9 cellular contexts compared by ENCODE assay signal in genomic region chr16:48526058-48526957, GRCh38.
DNase-seq lines count a peak whose midpoint lies in the region; FAIRE-seq and TF ChIP-seq lines count a peak whose summit lies in the region.
"Had no signal": no experiment of that assay in that cellular context is flagged by ENCODE, and none has a peak within 500 bp of the region (broad histone marks: within the 10 kb centered on the region; RNA-seq: fewer than 3 reads in every experiment).

No MANE protein-coding gene starts in this region.

- H3K27me3 ChIP-seq in GM06990 (replicated peaks; ENCODE audit: control insufficient read depth, insufficient read depth, low read length) (no peaks in the 10 kb centered on the region), colonic mucosa (no peaks in the 10 kb centered on the region)

- H3K36me3 ChIP-seq in GM06990 (ENCODE audit: control insufficient read depth, insufficient read depth, low read length) (no peaks in the 10 kb centered on the region), colonic mucosa (no peaks in the 10 kb centered on the region)
- H3K36me3 ChIP-seq: thoracic aorta had no signal

- H3K9me3 ChIP-seq in colonic mucosa: no peaks in the 10 kb centered on the region
- H3K9me3 ChIP-seq: thoracic aorta had no signal

- H3K27ac ChIP-seq in colonic mucosa: no peak overlapping the region
- H3K27ac ChIP-seq: thoracic aorta had no signal

- no peak overlapping the region for H3K4me3 ChIP-seq in GM06990 (replicated peaks; ENCODE audit: low read depth, low read length)
- no peak overlapping the region for H3K4me3 ChIP-seq in colonic mucosa
- H3K4me3 ChIP-seq: thoracic aorta had no signal

- TF ChIP-seq CTCF in GM06990 (IDR thresholded peaks at IDR 0.05; ENCODE audit: insufficient read depth, low read length, poor library complexity, severe bottlenecking) (peak; percentile 63), colonic mucosa (IDR thresholded peaks at IDR 0.05) (peak; percentile 37)

- H3K9ac ChIP-seq in colonic mucosa (ENCODE audit: low read depth in 2 of 2, low read length in 2 of 2): peak overlapping the region in 1 of 2 donors; percentile 34

- intact Hi-C loops in colonic mucosa (cut with DNase I): loop anchor here (5.0 kb wide), 2 partner anchors 174 to 294 kb away; no protein-coding TSS in a partner anchor

- no peak for FAIRE-seq in GM19239 (lab: Jason Lieb, UNC)

- DNase-seq in GM06990 (ENCODE audit: extremely low read depth, insufficient read length) (no peak), H4 (ENCODE audit: low spot score) (peak; percentile 44), NCI-H526 treated with DMSO at 0.1 percent for 48 hours (lab: John Stamatoyannopoulos, UW) (peak; percentile 37), colonic mucosa (peak; percentile 80), GM19239 (ENCODE audit: insufficient read length, low spot score) (no peak), NCI-H524 treated with DMSO at 0.1 percent for 48 hours (lab: John Stamatoyannopoulos, UW) (no peak), globus pallidus (ENCODE audit: low spot score) (no peak)
- peak; percentile 40 for DNase-seq in stimulated activated CD4-positive, alpha-beta T cell treated with anti-CD3 and anti-CD28 coated beads, Interleukin-15, amount 100 ng/mL, for 24 hours

- no peaks in the 10 kb centered on the region for H3K4me1 ChIP-seq in colonic mucosa

Comparison
In these comparisons a context has a peak if more than half of its experiments do, and no peak if none do; other contexts are left out.
1. DNase-seq: peak in H4 (single experiment), NCI-H526 treated with DMSO at 0.1 percent for 48 hours (single experiment), colonic mucosa (single experiment) and stimulated activated CD4-positive, alpha-beta T cell treated with anti-CD3 and anti-CD28 coated beads, Interleukin-15, amount 100 ng/mL, for 24 hours (single experiment); none in GM06990 (single experiment), GM19239 (single experiment), NCI-H524 treated with DMSO at 0.1 percent for 48 hours (single experiment) and globus pallidus (single experiment).